ENCODE assay signal across 19 cellular contexts in genomic region chr13:41611385-41611784, GRCh38.
DNase-seq lines count a peak whose midpoint lies in the region; ATAC-seq and TF ChIP-seq lines count a peak whose summit lies in the region.
"Had no signal": no experiment of that assay in that cellular context is flagged by ENCODE, and none has a peak within 500 bp of the region (broad histone marks: within the 10 kb centered on the region; RNA-seq: fewer than 3 reads in every experiment).

No MANE protein-coding gene starts in this region.

- H2AFZ ChIP-seq in fibroblast of lung (ENCODE audit: low read length): no peak overlapping the region
- no peak overlapping the region for H2AFZ ChIP-seq in osteoblast (ENCODE audit: low read length)

- peaks cover 10% of the 10 kb centered on the region for H3K4me1 Mint-ChIP-seq in endodermal cell
- H3K4me1 Mint-ChIP-seq in activated T-helper 17 cell treated with anti-CD3 and anti-CD28 coated beads, Interleukin-2, amount 50 U/mL, for 72 hours: no peaks in the 10 kb centered on the region
- H3K4me1 Mint-ChIP-seq: activated CD8-positive, alpha-beta memory T cell treated with anti-CD3 and anti-CD28 coated beads, Interleukin-2, amount 10 ng/mL, durations not matched to agents 7 days and 5 days had no signal

- H3K4me2 ChIP-seq in fibroblast of lung (ENCODE audit: extremely low read depth, insufficient read depth, low read length) (no peak overlapping the region), osteoblast (ENCODE audit: insufficient read depth, low read length) (no peak overlapping the region)

- WGBS in right cardiac atrium: 90% methylated on average over 8 of the region's 8 CpGs
- WGBS in endodermal cell (ENCODE audit: insufficient coverage in 1 of 2, insufficient read length in 1 of 2), 2 experiments: 93 to 95% methylated on average over 3 to 8 of the region's 8 CpGs

- H3K9ac ChIP-seq in fibroblast of lung (ENCODE audit: insufficient read depth, low read length) (no peak overlapping the region), endodermal cell (ENCODE audit: extremely low read depth, low read length, poor library complexity, severe bottlenecking) (no peak overlapping the region)

- H3K27me3 ChIP-seq in right cardiac atrium (ENCODE audit: control insufficient read depth, insufficient read depth) (no peaks in the 10 kb centered on the region), fibroblast of lung (ENCODE audit: control insufficient read depth, insufficient read depth, low read length) (no peaks in the 10 kb centered on the region), osteoblast (ENCODE audit: insufficient read depth, low read length) (no peaks in the 10 kb centered on the region), endodermal cell (ENCODE audit: control insufficient read depth, insufficient read depth, low read length, poor library complexity, severe bottlenecking) (no peaks in the 10 kb centered on the region), H7 (ENCODE audit: control insufficient read depth, insufficient read depth, low read length) (no peaks in the 10 kb centered on the region)
- H3K27me3 ChIP-seq: cardiac muscle cell, suprapubic skin had no signal

- H3K4me1 ChIP-seq in right cardiac atrium (ENCODE audit: control insufficient read depth, insufficient read depth, low read length) (peaks cover 15% of the 10 kb centered on the region), fibroblast of lung (ENCODE audit: control insufficient read depth, extremely low read depth, insufficient read depth, low read length) (peaks cover 24% of the 10 kb centered on the region), osteoblast (ENCODE audit: insufficient read depth, low read length) (peaks cover 30% of the 10 kb centered on the region), endodermal cell (ENCODE audit: control insufficient read depth, insufficient read depth, low read length) (peaks cover 4% of the 10 kb centered on the region)

- ATAC-seq in right cardiac atrium (no peak), left ventricle myocardium superior (no peak)
- no peak for ATAC-seq in activated T-helper 17 cell treated with anti-CD3 and anti-CD28 coated beads, Interleukin-2, amount 50 U/mL, for 72 hours (replicated peaks)
- ATAC-seq: activated CD4-positive, CD25-positive, alpha-beta regulatory T cell treated with anti-CD3 and anti-CD28 coated beads, Interleukin-2, amount 50 U/mL, for 24 hours; activated CD8-positive, alpha-beta memory T cell treated with anti-CD3 and anti-CD28 coated beads, Interleukin-2, amount 10 ng/mL, durations not matched to agents 7 days and 5 days had no signal

- no peak for DNase-seq in right cardiac atrium
- DNase-seq in left ventricle myocardium superior: no peak
- no peak for DNase-seq in fibroblast of lung (ENCODE audit: low read depth in 2 of 2)
- DNase-seq in osteoblast (ENCODE audit: insufficient read length, low spot score, missing footprints): no peak
- no peak for DNase-seq in endodermal cell
- no peak for DNase-seq in H7
- DNase-seq in NCI-H1436 (lab: John Stamatoyannopoulos, UW): no peak
- DNase-seq: activated CD8-positive, alpha-beta memory T cell treated with anti-CD3 and anti-CD28 coated beads, Interleukin-2, amount 10 ng/mL, durations not matched to agents 7 days and 5 days; effector CD8-positive, alpha-beta T cell; Kasumi-1; NCI-H1105 treated with DMSO at 0.1 percent for 48 hours; NCI-H2171; occipital lobe; stimulated activated CD8-positive, alpha-beta memory T cell treated with anti-CD3 and anti-CD28 coated beads, Interleukin-4, amount 100 ng/mL, for 48 hours; T-helper 2 cell had no signal

- H3K27ac ChIP-seq in right cardiac atrium (ENCODE audit: low read length) (peak overlapping the region; percentile 56), fibroblast of lung (ENCODE audit: insufficient read depth, low read length) (peak overlapping the region; percentile 72), osteoblast (ENCODE audit: low read depth, low read length) (peak overlapping the region; percentile 71), endodermal cell (ENCODE audit: low read depth, low read length) (no peak overlapping the region)
- H3K27ac ChIP-seq: cardiac muscle cell had no signal

- H3K36me3 Mint-ChIP-seq in endodermal cell (ENCODE audit: low read depth): peaks cover 22% of the 10 kb centered on the region
- H3K36me3 Mint-ChIP-seq in activated T-helper 17 cell treated with anti-CD3 and anti-CD28 coated beads, Interleukin-2, amount 50 U/mL, for 72 hours (ENCODE audit: low read depth): peaks cover 68% of the 10 kb centered on the region

- H3K9me3 Mint-ChIP-seq in endodermal cell: no peaks in the 10 kb centered on the region
- H3K9me3 Mint-ChIP-seq in activated T-helper 17 cell treated with anti-CD3 and anti-CD28 coated beads, Interleukin-2, amount 50 U/mL, for 72 hours: no peaks in the 10 kb centered on the region

- H3K9me3 ChIP-seq in right cardiac atrium (ENCODE audit: control insufficient read depth, low read length): no peaks in the 10 kb centered on the region
- H3K9me3 ChIP-seq in fibroblast of lung (ENCODE audit: control insufficient read depth, insufficient read depth, low read depth, low read length): no peaks in the 10 kb centered on the region
- no peaks in the 10 kb centered on the region for H3K9me3 ChIP-seq in osteoblast (ENCODE audit: low read depth, low read length)
- H3K9me3 ChIP-seq in endodermal cell (ENCODE audit: control insufficient read depth, low read length): no peaks in the 10 kb centered on the region
- H3K9me3 ChIP-seq: suprapubic skin had no signal

- no peak overlapping the region for H3K4me3 Mint-ChIP-seq in endodermal cell
- no peak overlapping the region for H3K4me3 Mint-ChIP-seq in activated T-helper 17 cell treated with anti-CD3 and anti-CD28 coated beads, Interleukin-2, amount 50 U/mL, for 72 hours
- H3K4me3 Mint-ChIP-seq: activated CD8-positive, alpha-beta memory T cell treated with anti-CD3 and anti-CD28 coated beads, Interleukin-2, amount 10 ng/mL, durations not matched to agents 7 days and 5 days had no signal

- no peak overlapping the region for H3K4me3 ChIP-seq in right cardiac atrium (ENCODE audit: low read length)
- H3K4me3 ChIP-seq in fibroblast of lung (replicated peaks in 1 of 4; ENCODE audit: control extremely low read depth in 1 of 4, insufficient read depth in 1 of 4, low read depth in 3 of 4, low read length in 4 of 4): no peak overlapping the region
- H3K4me3 ChIP-seq in osteoblast (ENCODE audit: insufficient read depth, low read length): no peak overlapping the region
- no peak overlapping the region for H3K4me3 ChIP-seq in endodermal cell (ENCODE audit: low read length)
- no peak overlapping the region for H3K4me3 ChIP-seq in H7 (ENCODE audit: insufficient read depth, low read depth, low read length)
- H3K4me3 ChIP-seq: cardiac muscle cell, suprapubic skin had no signal

- H3K36me3 ChIP-seq in fibroblast of lung (ENCODE audit: control insufficient read depth, insufficient read depth, low read length) (no peaks in the 10 kb centered on the region), osteoblast (ENCODE audit: insufficient read depth, low read length) (peaks cover 5% of the 10 kb centered on the region), endodermal cell (ENCODE audit: control insufficient read depth, insufficient read depth, low read length) (peaks cover 11% of the 10 kb centered on the region), H7 (replicated peaks; ENCODE audit: control insufficient read depth, insufficient read depth, low read length) (no peaks in the 10 kb centered on the region; the same call in 1 of the 2 replicates)

- intact Hi-C loops in right cardiac atrium (cut with DNase I): no loop called here
- intact Hi-C loops in left ventricle myocardium superior (cut with micrococcal nuclease): no loop called here

- H3K79me2 ChIP-seq in fibroblast of lung (ENCODE audit: control insufficient read depth, insufficient read depth, low read length) (no peaks in the 10 kb centered on the region), osteoblast (ENCODE audit: insufficient read depth, low read length) (no peaks in the 10 kb centered on the region)

- TF ChIP-seq CTCF in fibroblast of lung (conservative IDR thresholded peaks at IDR 0.05 in 1 of 2, IDR thresholded peaks at IDR 0.05 in 1 of 2; ENCODE audit: low read depth in 1 of 2, low read length in 2 of 2) (no peak), osteoblast (IDR thresholded peaks at IDR 0.05; ENCODE audit: extremely low read depth, low read depth, low read length) (no peak), endodermal cell (conservative IDR thresholded peaks at IDR 0.05) (no peak)

- H4K20me1 ChIP-seq in fibroblast of lung (ENCODE audit: control insufficient read depth, extremely low read depth, insufficient read depth, low read length) (no peaks in the 10 kb centered on the region), osteoblast (ENCODE audit: insufficient read depth, low read length) (no peaks in the 10 kb centered on the region)

- H3K27ac Mint-ChIP-seq in endodermal cell: no peak overlapping the region
- H3K27ac Mint-ChIP-seq in activated T-helper 17 cell treated with anti-CD3 and anti-CD28 coated beads, Interleukin-2, amount 50 U/mL, for 72 hours: no peak overlapping the region
- H3K27ac Mint-ChIP-seq: activated CD8-positive, alpha-beta memory T cell treated with anti-CD3 and anti-CD28 coated beads, Interleukin-2, amount 10 ng/mL, durations not matched to agents 7 days and 5 days had no signal

- H3K27me3 Mint-ChIP-seq in endodermal cell (ENCODE audit: insufficient read depth): no peaks in the 10 kb centered on the region
- no peaks in the 10 kb centered on the region for H3K27me3 Mint-ChIP-seq in activated T-helper 17 cell treated with anti-CD3 and anti-CD28 coated beads, Interleukin-2, amount 50 U/mL, for 72 hours
- H3K27me3 Mint-ChIP-seq: activated CD8-positive, alpha-beta memory T cell treated with anti-CD3 and anti-CD28 coated beads, Interleukin-2, amount 10 ng/mL, durations not matched to agents 7 days and 5 days had no signal
